Comparison of ENCODE assay signal across 8 cellular contexts in the genomic region with DNA sequence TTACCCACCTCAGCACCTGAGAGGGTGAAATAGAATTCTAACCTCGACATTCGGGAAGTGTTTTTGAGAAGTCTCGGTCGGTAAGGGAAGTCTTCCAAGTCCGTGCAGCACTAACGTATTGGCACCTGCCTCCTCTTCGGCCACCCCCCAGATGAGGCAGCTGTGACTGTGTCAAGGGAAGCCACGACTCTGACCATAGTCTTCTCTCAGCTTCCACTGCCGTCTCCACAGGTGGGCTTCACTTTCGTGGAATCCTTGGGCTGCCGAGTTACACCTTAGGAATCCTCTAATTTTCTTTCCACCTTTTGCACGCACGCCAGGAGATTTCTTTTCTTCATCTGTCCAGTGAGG. TPM values are rescaled to one million over a fixed set of nuclear protein-coding genes. Genes with fewer than 3 reads are reported as not detected.
DNase-seq lines count a peak whose midpoint lies in the region; ATAC-seq and TF ChIP-seq lines count a peak whose summit lies in the region.

No MANE protein-coding gene starts in this region.

- no peaks in the 10 kb centered on the region for H3K9me2 ChIP-seq in MM.1S (replicated peaks; ENCODE audit: insufficient read depth, low read length)

- H3K9ac ChIP-seq in MM.1S (ENCODE audit: low read length): peak overlapping the region; percentile 75

- H3K4me3 ChIP-seq in Caco-2 (ENCODE audit: low read depth, low read length) (peak overlapping the region; percentile 82), MM.1S (ENCODE audit: low read length) (peak overlapping the region; percentile 82), choroid plexus epithelial cell (ENCODE audit: low read depth, low read length) (peak overlapping the region; percentile 79), mesodermal cell (ENCODE audit: extremely low read depth, insufficient read depth, low read length, poor library complexity, severe bottlenecking) (peak overlapping the region; percentile 79), aorta (ENCODE audit: low read length in 2 of 2) (peak overlapping the region; percentile 65 to 81)

- H3K36me3 ChIP-seq in Caco-2 (ENCODE audit: control insufficient read depth, insufficient read depth, low read length): no peaks in the 10 kb centered on the region
- 0 out of 2 replicates have a peak, but pooled peaks cover 2% of the 10 kb centered on the region for H3K36me3 ChIP-seq in MM.1S (replicated peaks; ENCODE audit: insufficient read depth, low read length)
- H3K36me3 ChIP-seq in mesodermal cell (ENCODE audit: control insufficient read depth, insufficient read depth, low read length): peaks cover 20% of the 10 kb centered on the region
- H3K36me3 ChIP-seq in aorta (ENCODE audit: control insufficient read depth in 1 of 2, insufficient read depth in 2 of 2, low read length in 1 of 2): peaks cover 4 to 5% of the 10 kb centered on the region in 2 donors

- WGBS in mesodermal cell (ENCODE audit: insufficient coverage in 2 of 2), 2 experiments: 2 to 11% methylated on average over 10 to 11 of the region's 13 CpGs
- WGBS in aorta, 2 donors: 0 to 1% methylated on average over 13 of the region's 13 CpGs

- H3K79me2 ChIP-seq in MM.1S (ENCODE audit: low read length): peaks cover 18% of the 10 kb centered on the region

- no peaks in the 10 kb centered on the region for H4K20me1 ChIP-seq in MM.1S (ENCODE audit: insufficient read depth, low read length)

- CTCF ChIA-PET in Caco-2 (lab: Charles Lee): interaction anchor here (1.0 kb wide), 1 partner anchor 18 kb away, joined by 3 read pairs; no protein-coding TSS in a partner anchor

- peaks cover 17% of the 10 kb centered on the region for H3F3A ChIP-seq in MM.1S (ENCODE audit: insufficient read depth, low read length)

- H3K9me3 ChIP-seq in Caco-2 (no peaks in the 10 kb centered on the region), MM.1S (replicated peaks; ENCODE audit: insufficient read depth, low read length) (no peaks in the 10 kb centered on the region), mesodermal cell (ENCODE audit: control insufficient read depth, low read length) (no peaks in the 10 kb centered on the region), aorta (ENCODE audit: control insufficient read depth, low read length) (no peaks in the 10 kb centered on the region)

- H3K4me1 ChIP-seq in Caco-2 (peaks cover 12% of the 10 kb centered on the region), MM.1S (ENCODE audit: low read length) (no peaks in the 10 kb centered on the region), mesodermal cell (ENCODE audit: control insufficient read depth, insufficient read depth, low read length, poor library complexity, severe bottlenecking) (peaks cover 11% of the 10 kb centered on the region), aorta (ENCODE audit: control insufficient read depth in 1 of 2, insufficient read depth in 2 of 2, low read length in 2 of 2) (no peaks in the 10 kb centered on the region)

- intact Hi-C loops in Caco-2 (cut with micrococcal nuclease; ENCODE audit: unreplicated experiment) (no loop called here), aorta (cut with DNase I) (loop anchor here in 1 of 2 donors (5.0 kb wide), 1 partner anchor 79 kb away; a partner anchor contains a TSS)

- H3K4me1 Mint-ChIP-seq in Caco-2 (ENCODE audit: low read depth, unreplicated experiment): peaks cover 4% of the 10 kb centered on the region

- peaks cover 25% of the 10 kb centered on the region for H3K36me3 Mint-ChIP-seq in Caco-2 (ENCODE audit: insufficient read depth, unreplicated experiment)

- no peaks in the 10 kb centered on the region for H3K9me3 Mint-ChIP-seq in Caco-2 (ENCODE audit: unreplicated experiment)

- H2AFZ ChIP-seq in MM.1S (ENCODE audit: low read length): peak overlapping the region; percentile 75

- POLR2A ChIA-PET in Caco-2 (lab: Charles Lee): no interaction called here

- ATAC-seq in GM21723 (IDR thresholded peaks at IDR 0.05; ENCODE audit: unreplicated experiment) (peak; percentile 29), aorta (ENCODE audit: low FRiP score) (peak; percentile 40), HG02981 (IDR thresholded peaks at IDR 0.05; ENCODE audit: unreplicated experiment) (no peak)

- BruUV-seq in Caco-2 (replicated peaks; lab: Mats Ljungman, UMichigan): no TSS peak

- no peaks in the 10 kb centered on the region for H3K27me3 ChIP-seq in Caco-2 (replicated peaks; ENCODE audit: control insufficient read depth, insufficient read depth, low read length)
- no peaks in the 10 kb centered on the region for H3K27me3 ChIP-seq in MM.1S (replicated peaks; ENCODE audit: insufficient read depth, low read length)
- no peaks in the 10 kb centered on the region for H3K27me3 ChIP-seq in aorta (ENCODE audit: control insufficient read depth in 1 of 2, insufficient read depth in 2 of 2, low read length in 1 of 2)

- DNase-seq in Caco-2 (no peak), MM.1S (peak; percentile 19), choroid plexus epithelial cell (ENCODE audit: low read depth) (no peak), aorta (no peak), AG20443 (ENCODE audit: low spot score) (no peak)

- peak overlapping the region; percentile 91 for H3K4me2 ChIP-seq in MM.1S (ENCODE audit: low read depth, low read length)

- peak overlapping the region; percentile 93 for H3K4me3 Mint-ChIP-seq in Caco-2 (ENCODE audit: unreplicated experiment)

- no peaks in the 10 kb centered on the region for H3K27me3 Mint-ChIP-seq in Caco-2 (ENCODE audit: insufficient read depth, unreplicated experiment)

- peak overlapping the region; percentile 79 for H3K27ac Mint-ChIP-seq in Caco-2 (ENCODE audit: unreplicated experiment)

- H3K27ac ChIP-seq in MM.1S (ENCODE audit: low read length) (peak overlapping the region; percentile 81; the same call in 1 of the 2 replicates), mesodermal cell (ENCODE audit: low read depth, low read length, severe bottlenecking) (no peak overlapping the region), aorta (ENCODE audit: low read depth in 1 of 2, low read length in 2 of 2) (peak overlapping the region in 1 of 2 donors; percentile 32)

- TF ChIP-seq CTCF in Caco-2 (IDR thresholded peaks at IDR 0.05; ENCODE audit: insufficient read depth in 1 of 2, low read depth in 1 of 2, low read length in 1 of 2, severe bottlenecking in 1 of 2, unreplicated experiment in 1 of 2): no peak
- no peak for TF ChIP-seq CTCF in MM.1S (IDR thresholded peaks at IDR 0.05; ENCODE audit: low read length)
- TF ChIP-seq CTCF in choroid plexus epithelial cell (conservative IDR thresholded peaks at IDR 0.05; ENCODE audit: low read depth, low read length): no peak

RNA-seq across cellular contexts. Expression of a gene that starts 0.8 kb away (rescaled TPM):
- total RNA-seq in Caco-2 (2022) (21.7 and 23.1 TPM in 2 replicates), aorta (10 to 100 TPM; 60.7 to 68.7 TPM)
- 52.9 TPM for polyA plus RNA-seq in mesodermal cell (2013, experiment 1 of 2)
- polyA plus RNA-seq in mesodermal cell (2013, experiment 2 of 2): 45.5 TPM
- polyA plus RNA-seq in aorta: 10 to 100 TPM; 82.8 to 90.3 TPM

RNA-seq across cellular contexts. Expression of a gene that starts 34.8 kb away (rescaled TPM):
- total RNA-seq in Caco-2 (2022) (not detected in 2 replicates), aorta (under 1 TPM in 1 of 2 donors, not detected in 1; 0.60 TPM)
- polyA plus RNA-seq in mesodermal cell (2013, experiment 1 of 2): not detected
- polyA plus RNA-seq in mesodermal cell (2013, experiment 2 of 2): not detected
- polyA plus RNA-seq in aorta: not detected

RNA-seq across cellular contexts. Expression of a gene that starts 52.6 kb away (rescaled TPM):
- 22.0 and 23.7 TPM in 2 replicates for total RNA-seq in Caco-2 (2022)
- polyA plus RNA-seq in mesodermal cell (2013, experiment 1 of 2): 1.4 TPM
- polyA plus RNA-seq in mesodermal cell (2013, experiment 2 of 2): 3.3 TPM
- 10 to 100 TPM; 24.1 to 24.5 TPM for total RNA-seq in aorta
- 10 to 100 TPM; 13.8 to 28.9 TPM for polyA plus RNA-seq in aorta
